9 cellular contexts compared by ENCODE assay signal in genomic region chr2:44801676-44802408, GRCh38.
DNase-seq lines count a peak whose midpoint lies in the region; ATAC-seq lines count a peak whose summit lies in the region.
"Had no signal": no experiment of that assay in that cellular context is flagged by ENCODE, and none has a peak within 500 bp of the region (broad histone marks: within the 10 kb centered on the region; RNA-seq: fewer than 3 reads in every experiment).

No MANE protein-coding gene starts in this region.

- H3K4me3 Mint-ChIP-seq in activated naive CD4-positive, alpha-beta T cell treated with anti-CD3 and anti-CD28 coated beads for 36 hours, result peak overlapping the region; percentile 53
- peak overlapping the region; percentile 42 for H3K4me3 Mint-ChIP-seq in activated naive CD8-positive, alpha-beta T cell treated with anti-CD3 and anti-CD28 coated beads, Interleukin-2, amount 10 ng/mL, durations not matched to agents 7 days and 5 days
- peak overlapping the region; percentile 61 for H3K4me3 Mint-ChIP-seq in stimulated activated memory B cell treated with anti-CD40 and anti-IgM and Interleukin-4, amounts not matched to agents 10 μg/mL and 1 μg/mL and 100 μg/mL, for 72 hours

- no peak for ATAC-seq in activated naive CD8-positive, alpha-beta T cell treated with anti-CD3 and anti-CD28 coated beads, Interleukin-2, amount 10 ng/mL, durations not matched to agents 7 days and 5 days (ENCODE audit: low read depth)
- no peak for ATAC-seq in stimulated activated memory B cell treated with anti-CD40 and anti-IgM and Interleukin-4, amounts not matched to agents 10 μg/mL and 1 μg/mL and 100 μg/mL, for 72 hours
- no peak for ATAC-seq in HG03039 (IDR thresholded peaks at IDR 0.05; ENCODE audit: unreplicated experiment)

- peak overlapping the region; percentile 31 for H3K4me3 ChIP-seq in iPS-11a (ENCODE audit: low read depth, low read length)

- no peaks in the 10 kb centered on the region for H3K36me3 Mint-ChIP-seq in activated naive CD4-positive, alpha-beta T cell treated with anti-CD3 and anti-CD28 coated beads for 36 hours (ENCODE audit: low read depth)
- H3K36me3 Mint-ChIP-seq in activated naive CD8-positive, alpha-beta T cell treated with anti-CD3 and anti-CD28 coated beads, Interleukin-2, amount 10 ng/mL, durations not matched to agents 7 days and 5 days, result no peaks in the 10 kb centered on the region
- H3K36me3 Mint-ChIP-seq in stimulated activated memory B cell treated with anti-CD40 and anti-IgM and Interleukin-4, amounts not matched to agents 10 μg/mL and 1 μg/mL and 100 μg/mL, for 72 hours, result no peaks in the 10 kb centered on the region

- no peak overlapping the region for H3K27ac Mint-ChIP-seq in activated naive CD4-positive, alpha-beta T cell treated with anti-CD3 and anti-CD28 coated beads for 36 hours
- no peak overlapping the region for H3K27ac Mint-ChIP-seq in activated naive CD8-positive, alpha-beta T cell treated with anti-CD3 and anti-CD28 coated beads, Interleukin-2, amount 10 ng/mL, durations not matched to agents 7 days and 5 days
- no peak overlapping the region for H3K27ac Mint-ChIP-seq in stimulated activated memory B cell treated with anti-CD40 and anti-IgM and Interleukin-4, amounts not matched to agents 10 μg/mL and 1 μg/mL and 100 μg/mL, for 72 hours

- H3K9me3 Mint-ChIP-seq in activated naive CD4-positive, alpha-beta T cell treated with anti-CD3 and anti-CD28 coated beads for 36 hours, result no peaks in the 10 kb centered on the region
- H3K9me3 Mint-ChIP-seq in activated naive CD8-positive, alpha-beta T cell treated with anti-CD3 and anti-CD28 coated beads, Interleukin-2, amount 10 ng/mL, durations not matched to agents 7 days and 5 days, result no peaks in the 10 kb centered on the region
- no peaks in the 10 kb centered on the region for H3K9me3 Mint-ChIP-seq in stimulated activated memory B cell treated with anti-CD40 and anti-IgM and Interleukin-4, amounts not matched to agents 10 μg/mL and 1 μg/mL and 100 μg/mL, for 72 hours

- intact Hi-C loops in activated naive CD4-positive, alpha-beta T cell treated with anti-CD3 and anti-CD28 coated beads for 36 hours (cut with micrococcal nuclease), result loop anchor here (5.0 kb wide), 1 partner anchor 140 kb away; the partner anchor contains the start of gene SIX3

- POLR2A ChIA-PET in activated naive CD8-positive, alpha-beta T cell treated with anti-CD3 and anti-CD28 coated beads, Interleukin-2, amount 10 ng/mL, durations not matched to agents 7 days and 5 days (lab: Charles Lee), result interaction anchor here (0.7 kb wide), 1 partner anchor 47 kb away, joined by 3 read pairs; no protein-coding TSS in a partner anchor

- peaks cover 14% of the 10 kb centered on the region for H3K4me1 Mint-ChIP-seq in activated naive CD4-positive, alpha-beta T cell treated with anti-CD3 and anti-CD28 coated beads for 36 hours (ENCODE audit: low read depth)
- peaks cover 5% of the 10 kb centered on the region for H3K4me1 Mint-ChIP-seq in activated naive CD8-positive, alpha-beta T cell treated with anti-CD3 and anti-CD28 coated beads, Interleukin-2, amount 10 ng/mL, durations not matched to agents 7 days and 5 days
- H3K4me1 Mint-ChIP-seq in stimulated activated memory B cell treated with anti-CD40 and anti-IgM and Interleukin-4, amounts not matched to agents 10 μg/mL and 1 μg/mL and 100 μg/mL, for 72 hours, result peaks cover 32% of the 10 kb centered on the region

- H3K27me3 Mint-ChIP-seq in activated naive CD4-positive, alpha-beta T cell treated with anti-CD3 and anti-CD28 coated beads for 36 hours (ENCODE audit: low read depth), result peaks cover 77% of the 10 kb centered on the region
- H3K27me3 Mint-ChIP-seq in activated naive CD8-positive, alpha-beta T cell treated with anti-CD3 and anti-CD28 coated beads, Interleukin-2, amount 10 ng/mL, durations not matched to agents 7 days and 5 days, result peaks cover 91% of the 10 kb centered on the region
- H3K27me3 Mint-ChIP-seq in stimulated activated memory B cell treated with anti-CD40 and anti-IgM and Interleukin-4, amounts not matched to agents 10 μg/mL and 1 μg/mL and 100 μg/mL, for 72 hours, result peaks cover 88% of the 10 kb centered on the region

- CTCF ChIA-PET in activated naive CD4-positive, alpha-beta T cell treated with anti-CD3 and anti-CD28 coated beads for 36 hours (lab: Charles Lee), result interaction anchor here (0.6 to 3.3 kb wide), 2 partner anchors 322 to 1072 kb away, joined by 3 to 11 read pairs; no protein-coding TSS in a partner anchor

- DNase-seq in activated naive CD4-positive, alpha-beta T cell treated with anti-CD3 and anti-CD28 coated beads for 36 hours, result no peak
- no peak for DNase-seq in activated naive CD4-positive, alpha-beta T cell (lab: John Stamatoyannopoulos, UW)
- DNase-seq in activated naive CD8-positive, alpha-beta T cell treated with anti-CD3 and anti-CD28 coated beads, Interleukin-2, amount 10 ng/mL, durations not matched to agents 7 days and 5 days, result no peak
- no peak for DNase-seq in stimulated activated naive CD4-positive, alpha-beta T cell (lab: John Stamatoyannopoulos, UW)
- DNase-seq in activated gamma-delta T cell treated with Interleukin-2 at 50 U/mL for 16 hours, result no peak
- DNase-seq: left cardiac atrium had no signal
